9 cellular contexts compared by ENCODE assay signal in genomic region chr4:129929052-129929451, GRCh38.
DNase-seq lines count a peak whose midpoint lies in the region; ATAC-seq and TF ChIP-seq lines count a peak whose summit lies in the region.
"Had no signal": no experiment of that assay in that cellular context is flagged by ENCODE, and none has a peak within 500 bp of the region (broad histone marks: within the 10 kb centered on the region; RNA-seq: fewer than 3 reads in every experiment).

No MANE protein-coding gene starts in this region.

- TF ChIP-seq CTCF in GM12864 (IDR thresholded peaks at IDR 0.05; ENCODE audit: low read depth, low read length, missing control alignments): peak; percentile 14
- peak; percentile 40 for TF ChIP-seq CTCF in liver (IDR thresholded peaks at IDR 0.05; ENCODE audit: low read depth, low read length, missing input control)
- TF ChIP-seq CTCF in omental fat pad (IDR thresholded peaks at IDR 0.05): no peak

- H3K27me3 ChIP-seq in SJCRH30 (no peaks in the 10 kb centered on the region), liver (ENCODE audit: control insufficient read depth in 4 of 4, insufficient read depth in 4 of 4, low read length in 3 of 4) (no peaks in the 10 kb centered on the region)

- 51% methylated on average over 1 of the region's 1 CpG for WGBS in liver

- DNase-seq in GM12864 (ENCODE audit: low read depth) (no peak), SJCRH30 (peak; percentile 3 to 47), omental fat pad (ENCODE audit: low spot score) (no peak), DMS79 treated with DMSO at 0.1 percent for 48 hours (lab: John Stamatoyannopoulos, UW) (no peak)
- DNase-seq: left colon had no signal

- H3K27ac ChIP-seq in SJCRH30: no peak overlapping the region
- H3K27ac ChIP-seq in liver (ENCODE audit: low read depth in 1 of 2, low read length in 2 of 2): no peak overlapping the region

- ATAC-seq in HG03175 (IDR thresholded peaks at IDR 0.05; ENCODE audit: unreplicated experiment) (peak; percentile 65), omental fat pad (ENCODE audit: low FRiP score) (no peak), HG02763 (IDR thresholded peaks at IDR 0.05; ENCODE audit: unreplicated experiment) (no peak), GM21717 (IDR thresholded peaks at IDR 0.05; ENCODE audit: unreplicated experiment) (no peak)
- ATAC-seq: left colon had no signal

- no peaks in the 10 kb centered on the region for H3K9me3 ChIP-seq in SJCRH30 (replicated peaks)
- no peaks in the 10 kb centered on the region for H3K9me3 ChIP-seq in liver (ENCODE audit: control insufficient read depth in 4 of 4, low read length in 3 of 4)

- no peaks in the 10 kb centered on the region for H3K4me1 ChIP-seq in SJCRH30
- no peaks in the 10 kb centered on the region for H3K4me1 ChIP-seq in liver (ENCODE audit: control insufficient read depth in 4 of 4, insufficient read depth in 4 of 4, low read length in 3 of 4)

- H3K4me3 ChIP-seq in GM12864 (ENCODE audit: low read depth, low read length) (no peak overlapping the region), SJCRH30 (no peak overlapping the region), liver (ENCODE audit: low read depth in 1 of 3, low read length in 3 of 3) (no peak overlapping the region)

- peak; percentile 80 to 83 for TF ChIP-seq RAD21 in liver (IDR thresholded peaks at IDR 0.05)

- H3K36me3 ChIP-seq in SJCRH30: no peaks in the 10 kb centered on the region
- no peaks in the 10 kb centered on the region for H3K36me3 ChIP-seq in liver (ENCODE audit: control insufficient read depth in 4 of 4, insufficient read depth in 3 of 4, low read depth in 1 of 4, low read length in 3 of 4)

- no peak overlapping the region for H3K9ac ChIP-seq in liver (ENCODE audit: low read depth in 1 of 2, low read length in 2 of 2)

TF ChIP-seq in liver, 16 proteins besides CTCF, POLR2A, EP300 and RAD21:
- no peak for TF ChIP-seq TAF1 (conservative IDR thresholded peaks at IDR 0.05)
- TF ChIP-seq FOXA1 (IDR thresholded peaks at IDR 0.05): no peak
- TF ChIP-seq MAX (IDR thresholded peaks at IDR 0.05): no peak
- no peak for TF ChIP-seq GABPA (IDR thresholded peaks at IDR 0.05 in 1 of 2, conservative IDR thresholded peaks at IDR 0.05 in 1 of 2)
- no peak for TF ChIP-seq SP1 (IDR thresholded peaks at IDR 0.05)
- TF ChIP-seq ZBTB33 (IDR thresholded peaks at IDR 0.05): no peak
- TF ChIP-seq HNF4G (IDR thresholded peaks at IDR 0.05): no peak
- TF ChIP-seq HNF4A (conservative IDR thresholded peaks at IDR 0.05): no peak
- no peak for TF ChIP-seq YY1 (IDR thresholded peaks at IDR 0.05)
- TF ChIP-seq, protein P1, sequence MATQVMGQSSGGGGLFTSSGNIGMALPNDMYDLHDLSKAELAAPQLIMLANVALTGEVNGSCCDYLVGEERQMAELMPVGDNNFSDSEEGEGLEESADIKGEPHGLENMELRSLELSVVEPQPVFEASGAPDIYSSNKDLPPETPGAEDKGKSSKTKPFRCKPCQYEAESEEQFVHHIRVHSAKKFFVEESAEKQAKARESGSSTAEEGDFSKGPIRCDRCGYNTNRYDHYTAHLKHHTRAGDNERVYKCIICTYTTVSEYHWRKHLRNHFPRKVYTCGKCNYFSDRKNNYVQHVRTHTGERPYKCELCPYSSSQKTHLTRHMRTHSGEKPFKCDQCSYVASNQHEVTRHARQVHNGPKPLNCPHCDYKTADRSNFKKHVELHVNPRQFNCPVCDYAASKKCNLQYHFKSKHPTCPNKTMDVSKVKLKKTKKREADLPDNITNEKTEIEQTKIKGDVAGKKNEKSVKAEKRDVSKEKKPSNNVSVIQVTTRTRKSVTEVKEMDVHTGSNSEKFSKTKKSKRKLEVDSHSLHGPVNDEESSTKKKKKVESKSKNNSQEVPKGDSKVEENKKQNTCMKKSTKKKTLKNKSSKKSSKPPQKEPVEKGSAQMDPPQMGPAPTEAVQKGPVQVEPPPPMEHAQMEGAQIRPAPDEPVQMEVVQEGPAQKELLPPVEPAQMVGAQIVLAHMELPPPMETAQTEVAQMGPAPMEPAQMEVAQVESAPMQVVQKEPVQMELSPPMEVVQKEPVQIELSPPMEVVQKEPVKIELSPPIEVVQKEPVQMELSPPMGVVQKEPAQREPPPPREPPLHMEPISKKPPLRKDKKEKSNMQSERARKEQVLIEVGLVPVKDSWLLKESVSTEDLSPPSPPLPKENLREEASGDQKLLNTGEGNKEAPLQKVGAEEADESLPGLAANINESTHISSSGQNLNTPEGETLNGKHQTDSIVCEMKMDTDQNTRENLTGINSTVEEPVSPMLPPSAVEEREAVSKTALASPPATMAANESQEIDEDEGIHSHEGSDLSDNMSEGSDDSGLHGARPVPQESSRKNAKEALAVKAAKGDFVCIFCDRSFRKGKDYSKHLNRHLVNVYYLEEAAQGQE (IDR thresholded peaks at IDR 0.05): no peak
- no peak for TF ChIP-seq ATF3 (IDR thresholded peaks at IDR 0.05)
- TF ChIP-seq EGR1 (IDR thresholded peaks at IDR 0.05; ENCODE audit: low read depth in 2 of 2): no peak
- TF ChIP-seq RXRA (IDR thresholded peaks at IDR 0.05): no peak
- TF ChIP-seq JUND (IDR thresholded peaks at IDR 0.05): no peak
- no peak for TF ChIP-seq NR2F2 (IDR thresholded peaks at IDR 0.05)
- no peak for TF ChIP-seq FOXA2 (IDR thresholded peaks at IDR 0.05)

Comparison
In these comparisons a context has a peak if more than half of its experiments do, and no peak if none do; other contexts are left out.
1. DNase-seq: peak in SJCRH30 (2 of 2); none in GM12864 (single experiment), omental fat pad (single experiment) and DMS79 treated with DMSO at 0.1 percent for 48 hours (single experiment).
2. CTCF ChIP-seq: peak in GM12864 (single experiment) and liver (single experiment); none in omental fat pad (0 of 3).